Comparison of ENCODE assay signal across 23 cellular contexts in the genomic region with DNA sequence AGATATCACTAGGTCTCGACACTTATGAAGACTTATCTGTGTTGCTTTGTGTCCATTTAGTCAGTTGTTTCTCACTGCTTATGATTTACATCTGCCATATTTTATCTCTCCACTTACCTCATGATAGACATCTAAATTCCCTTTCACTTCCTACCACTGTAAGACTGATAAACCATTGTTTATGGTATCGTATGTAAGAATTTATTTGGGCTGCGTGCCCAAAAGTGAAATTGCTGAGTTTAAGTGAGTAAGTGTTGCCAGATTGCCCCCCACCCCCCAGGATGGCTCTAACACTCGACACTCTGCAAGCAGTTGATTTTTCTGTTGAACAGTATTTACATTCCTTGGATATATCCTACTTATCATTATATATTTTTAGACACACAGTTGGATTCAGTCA.
DNase-seq lines count a peak whose midpoint lies in the region; ATAC-seq and TF ChIP-seq lines count a peak whose summit lies in the region.
"Had no signal": no experiment of that assay in that cellular context is flagged by ENCODE, and none has a peak within 500 bp of the region (broad histone marks: within the 10 kb centered on the region; RNA-seq: fewer than 3 reads in every experiment).

No MANE protein-coding gene starts in this region.

- TF ChIP-seq CTCF in AG04450 (IDR thresholded peaks at IDR 0.05; ENCODE audit: low read depth, low read length), result no peak
- no peak for TF ChIP-seq CTCF in brain microvascular endothelial cell (IDR thresholded peaks at IDR 0.05; ENCODE audit: low read depth, low read length, missing control alignments)

- H3K9me3 ChIP-seq in AG04450 (ENCODE audit: control insufficient read depth, insufficient read depth, low read length), result no peaks in the 10 kb centered on the region

- ATAC-seq in GM21723 (IDR thresholded peaks at IDR 0.05; ENCODE audit: unreplicated experiment) (no peak), HG03097 (IDR thresholded peaks at IDR 0.05; ENCODE audit: low FRiP score, unreplicated experiment) (no peak), GM18868 (IDR thresholded peaks at IDR 0.05; ENCODE audit: unreplicated experiment) (no peak)
- ATAC-seq: GM23338 had no signal

- H3K36me3 ChIP-seq in brain microvascular endothelial cell (replicated peaks), result peaks cover 13% of the 10 kb centered on the region

- POLR2A ChIA-PET in AG04450 (lab: Yijun Ruan, JAX), result no interaction called here

- DNase-seq in AG04450 (ENCODE audit: low read depth, low spot score) (peak; percentile 26), COLO829 (ENCODE audit: low spot score) (peak; percentile 2), brain microvascular endothelial cell (peak; percentile 56), fibroblast of peridontal ligament (ENCODE audit: extremely low read depth) (peak; percentile 21), LoVo (ENCODE audit: low spot score) (no peak)
- DNase-seq: C1 segment of cervical spinal cord; Calu3; CD8-positive, alpha-beta memory T cell; DMS79 treated with DMSO at 0.1 percent for 48 hours; H9; HFFc6; NCI-H1092 treated with DMSO at 0.1 percent for 48 hours; NCI-H1436; NCI-H187; NCI-H2171 treated with DMSO at 0.1 percent for 48 hours; NCI-H345; NCI-H510A treated with DMSO at 0.1 percent for 48 hours; SIG-M5 had no signal

- CTCF ChIA-PET in AG04450 (lab: Charles Lee), result no interaction called here

- H3K27me3 ChIP-seq in AG04450 (ENCODE audit: control insufficient read depth, insufficient read depth, low read length) (no peaks in the 10 kb centered on the region), brain microvascular endothelial cell (replicated peaks) (no peaks in the 10 kb centered on the region)

- in situ Hi-C loops in brain microvascular endothelial cell (cut with HindIII; ENCODE audit: low pct_ligation_motif_present, low sequenced_read_pairs), result no loop called here

- H3K4me3 ChIP-seq in AG04450 (ENCODE audit: low read depth, low read length) (no peak overlapping the region), brain microvascular endothelial cell (ENCODE audit: low read depth, low read length) (no peak overlapping the region)
- H3K4me3 ChIP-seq: GM23338, SK-N-MC had no signal

- no peak overlapping the region for H3K27ac ChIP-seq in AG04450 (ENCODE audit: low read depth, low read length)
- H3K27ac ChIP-seq in brain microvascular endothelial cell, result no peak overlapping the region
- H3K27ac ChIP-seq: SK-N-MC had no signal
